In the genomic region with DNA sequence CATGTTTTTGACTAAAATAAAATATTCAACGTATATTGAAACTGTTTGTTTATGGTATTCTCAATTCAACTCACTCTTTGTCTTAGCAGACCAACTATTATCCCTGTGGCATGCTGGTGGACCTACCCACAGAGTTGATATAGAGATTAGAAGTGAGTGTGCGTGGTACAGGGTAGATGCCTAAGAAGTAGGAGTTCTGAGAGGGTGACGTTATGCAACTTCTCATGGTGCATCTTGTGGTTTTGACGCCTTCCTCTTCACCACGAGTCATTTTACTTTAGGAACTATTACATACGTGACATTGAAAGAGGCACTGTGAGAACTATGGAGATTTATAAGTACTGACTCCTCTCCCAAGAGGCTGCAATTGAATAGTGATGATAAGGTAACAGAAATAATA, we compare ENCODE assay signal across 19 cellular contexts. TPM values are rescaled to one million over a fixed set of nuclear protein-coding genes. Genes with fewer than 3 reads are reported as not detected.
DNase-seq lines count a peak whose midpoint lies in the region; ATAC-seq and TF ChIP-seq lines count a peak whose summit lies in the region.
"Had no signal": no experiment of that assay in that cellular context is flagged by ENCODE, and none has a peak within 500 bp of the region (broad histone marks: within the 10 kb centered on the region; RNA-seq: fewer than 3 reads in every experiment).

No MANE protein-coding gene starts in this region.

- H3K9ac ChIP-seq in Loucy (ENCODE audit: low read depth, low read length, poor library complexity, severe bottlenecking) = no peak overlapping the region

- H2AFZ ChIP-seq in Loucy (ENCODE audit: low read length) = no peak overlapping the region

- H3K27ac ChIP-seq in esophagus muscularis mucosa (replicated peaks in 1 of 4) = no peak overlapping the region
- H3K27ac ChIP-seq: right atrium auricular region had no signal

- peaks cover 7% of the 10 kb centered on the region for H3K27me3 ChIP-seq in Loucy (ENCODE audit: insufficient read depth, low read length, poor library complexity, severe bottlenecking)
- no peaks in the 10 kb centered on the region for H3K27me3 ChIP-seq in esophagus muscularis mucosa
- H3K27me3 ChIP-seq: right atrium auricular region had no signal

- peaks cover 3% of the 10 kb centered on the region for H3K27me3 Mint-ChIP-seq in activated naive CD4-positive, alpha-beta T cell treated with anti-CD3 and anti-CD28 coated beads, Interleukin-2, amount 10 ng/mL, durations not matched to agents 7 days and 5 days
- H3K27me3 Mint-ChIP-seq in T-helper 2 cell treated with Interferon-gamma antibody and Interleukin-4, amounts not matched to agents 5 μg/mL and 100 μg/mL, for 36 hours (ENCODE audit: low read depth) = peaks cover 28% of the 10 kb centered on the region

- H3F3A ChIP-seq in Loucy (ENCODE audit: low read depth) = no peaks in the 10 kb centered on the region

- no peaks in the 10 kb centered on the region for H3K9me3 Mint-ChIP-seq in activated naive CD4-positive, alpha-beta T cell treated with anti-CD3 and anti-CD28 coated beads, Interleukin-2, amount 10 ng/mL, durations not matched to agents 7 days and 5 days
- H3K9me3 Mint-ChIP-seq in T-helper 2 cell treated with Interferon-gamma antibody and Interleukin-4, amounts not matched to agents 5 μg/mL and 100 μg/mL, for 36 hours = no peaks in the 10 kb centered on the region

- H3K9me3 ChIP-seq in Loucy (ENCODE audit: insufficient read depth, low read depth, low read length) (no peaks in the 10 kb centered on the region), esophagus muscularis mucosa (peaks cover 0 to under 1% (median 0%) of the 10 kb centered on the region in 4 donors)

- H3K4me2 ChIP-seq in Loucy (ENCODE audit: low read depth, low read length, poor library complexity, severe bottlenecking) = peak overlapping the region; percentile 12

- no peak overlapping the region for H3K27ac Mint-ChIP-seq in activated naive CD4-positive, alpha-beta T cell treated with anti-CD3 and anti-CD28 coated beads, Interleukin-2, amount 10 ng/mL, durations not matched to agents 7 days and 5 days
- H3K27ac Mint-ChIP-seq in T-helper 2 cell treated with Interferon-gamma antibody and Interleukin-4, amounts not matched to agents 5 μg/mL and 100 μg/mL, for 36 hours = no peak overlapping the region

- no peak overlapping the region for H3K4me3 Mint-ChIP-seq in activated naive CD4-positive, alpha-beta T cell treated with anti-CD3 and anti-CD28 coated beads, Interleukin-2, amount 10 ng/mL, durations not matched to agents 7 days and 5 days
- H3K4me3 Mint-ChIP-seq in T-helper 2 cell treated with Interferon-gamma antibody and Interleukin-4, amounts not matched to agents 5 μg/mL and 100 μg/mL, for 36 hours = no peak overlapping the region

- no peaks in the 10 kb centered on the region for H3K79me2 ChIP-seq in Loucy (ENCODE audit: insufficient read depth, low read length)

- peak; percentile 3 for DNase-seq in activated naive CD4-positive, alpha-beta T cell treated with Interleukin-2 at 50 U/mL for 16 hours
- no peak for DNase-seq in activated naive CD4-positive, alpha-beta T cell treated with anti-CD3 and anti-CD28 coated beads, Interleukin-2, amount 10 ng/mL, durations not matched to agents 7 days and 5 days
- peak; percentile 43 for DNase-seq in T-helper 2 cell treated with Interferon-gamma antibody and Interleukin-4, amounts not matched to agents 5 μg/mL and 100 μg/mL, for 36 hours (ENCODE audit: low spot score)
- no peak for DNase-seq in stimulated activated naive CD8-positive, alpha-beta T cell treated with anti-CD3 and anti-CD28 coated beads, Interleukin-15, Interleukin-2, amounts not matched to agents 100 U/mL and 50 U/mL, for 24 hours
- no peak for DNase-seq in OCI-M2 (lab: John Stamatoyannopoulos, UW; ENCODE audit: unreplicated experiment)
- no peak for DNase-seq in esophagus muscularis mucosa (ENCODE audit: extremely low spot score)
- no peak for DNase-seq in SHP77 treated with DMSO at 0.1 percent for 48 hours (lab: John Stamatoyannopoulos, UW)
- DNase-seq: activated CD8-positive, alpha-beta memory T cell treated with anti-CD3 and anti-CD28 coated beads for 24 hours; activated effector memory CD4-positive, alpha-beta T cell treated with anti-CD3 and anti-CD28 coated beads, Interleukin-2, amount 50 U/mL, for 16 hours; erythroblast; left ventricle myocardium superior; NCI-H1048; NCI-H2081 treated with DMSO at 0.1 percent for 48 hours; NCI-H524; occipital lobe; substantia nigra had no signal

- H3K36me3 ChIP-seq in Loucy (ENCODE audit: insufficient read depth, low read length) = no peaks in the 10 kb centered on the region
- H3K36me3 ChIP-seq in esophagus muscularis mucosa = no peaks in the 10 kb centered on the region
- H3K36me3 ChIP-seq: right atrium auricular region had no signal

- no peak for TF ChIP-seq EP300 in esophagus muscularis mucosa (IDR thresholded peaks at IDR 0.05)

- peaks cover 15% of the 10 kb centered on the region for H3K4me1 ChIP-seq in Loucy (ENCODE audit: insufficient read depth, low read length, poor library complexity, severe bottlenecking)
- no peaks in the 10 kb centered on the region for H3K4me1 ChIP-seq in esophagus muscularis mucosa
- H3K4me1 ChIP-seq: right atrium auricular region had no signal

- 65% methylated on average over 6 of the region's 6 CpGs for WGBS in esophagus muscularis mucosa

- peak; percentile 94 for ATAC-seq in stimulated activated naive CD8-positive, alpha-beta T cell treated with anti-CD3 and anti-CD28 coated beads, Interleukin-15, Interleukin-2, amounts not matched to agents 100 U/mL and 50 U/mL, for 24 hours
- ATAC-seq: HepG2, left ventricle myocardium superior had no signal

- peaks cover 4% of the 10 kb centered on the region for H3K4me1 Mint-ChIP-seq in activated naive CD4-positive, alpha-beta T cell treated with anti-CD3 and anti-CD28 coated beads, Interleukin-2, amount 10 ng/mL, durations not matched to agents 7 days and 5 days
- H3K4me1 Mint-ChIP-seq in T-helper 2 cell treated with Interferon-gamma antibody and Interleukin-4, amounts not matched to agents 5 μg/mL and 100 μg/mL, for 36 hours (ENCODE audit: low read depth) = peaks cover 5% of the 10 kb centered on the region

- CTCF ChIA-PET in activated naive CD4-positive, alpha-beta T cell treated with anti-CD3 and anti-CD28 coated beads, Interleukin-2, amount 10 ng/mL, durations not matched to agents 7 days and 5 days (lab: Charles Lee) = no interaction called here

- H3K36me3 Mint-ChIP-seq in activated naive CD4-positive, alpha-beta T cell treated with anti-CD3 and anti-CD28 coated beads, Interleukin-2, amount 10 ng/mL, durations not matched to agents 7 days and 5 days = no peaks in the 10 kb centered on the region
- no peaks in the 10 kb centered on the region for H3K36me3 Mint-ChIP-seq in T-helper 2 cell treated with Interferon-gamma antibody and Interleukin-4, amounts not matched to agents 5 μg/mL and 100 μg/mL, for 36 hours (ENCODE audit: low read depth)

- no peaks in the 10 kb centered on the region for H3K9me2 ChIP-seq in Loucy (replicated peaks; ENCODE audit: low read depth, low read length)

- TF ChIP-seq POLR2A in esophagus muscularis mucosa (IDR thresholded peaks at IDR 0.05; ENCODE audit: low read depth) = no peak

- no peak for TF ChIP-seq CTCF in Loucy (conservative IDR thresholded peaks at IDR 0.05; ENCODE audit: low read length)
- no peak for TF ChIP-seq CTCF in esophagus muscularis mucosa (IDR thresholded peaks at IDR 0.05)

- intact Hi-C loops in esophagus muscularis mucosa (cut with DNase I) = no loop called here

- H4K20me1 ChIP-seq in Loucy (ENCODE audit: insufficient read depth, low read length, poor library complexity, severe bottlenecking) = no peaks in the 10 kb centered on the region

- H3K4me3 ChIP-seq in Loucy (ENCODE audit: low read length, poor library complexity, severe bottlenecking) (no peak overlapping the region), esophagus muscularis mucosa (no peak overlapping the region)
- H3K4me3 ChIP-seq: right atrium auricular region had no signal

RNA-seq across cellular contexts. Expression of a gene that starts 26.6 kb away (rescaled TPM):
- total RNA-seq in esophagus muscularis mucosa = 10 to 100 TPM; 32.1 to 39.5 (median 34.7) TPM

RNA-seq across cellular contexts. Expression of a gene that starts 44.8 kb away (rescaled TPM):
- 10 to 100 TPM; 30.7 to 51.8 (median 43.4) TPM for total RNA-seq in esophagus muscularis mucosa

Comparison
In these comparisons a context has a peak if more than half of its experiments do, and no peak if none do; other contexts are left out.
1. DNase-seq: peak in activated naive CD4-positive, alpha-beta T cell treated with Interleukin-2 at 50 U/mL for 16 hours (single experiment) and T-helper 2 cell treated with Interferon-gamma antibody and Interleukin-4, amounts not matched to agents 5 μg/mL and 100 μg/mL, for 36 hours (single experiment); none in activated naive CD4-positive, alpha-beta T cell treated with anti-CD3 and anti-CD28 coated beads, Interleukin-2, amount 10 ng/mL, durations not matched to agents 7 days and 5 days (single experiment), stimulated activated naive CD8-positive, alpha-beta T cell treated with anti-CD3 and anti-CD28 coated beads, Interleukin-15, Interleukin-2, amounts not matched to agents 100 U/mL and 50 U/mL, for 24 hours (single experiment), OCI-M2 (single experiment), esophagus muscularis mucosa (single experiment) and SHP77 treated with DMSO at 0.1 percent for 48 hours (single experiment).